Comparison of ENCODE assay signal across 8 cellular contexts in the genomic region with DNA sequence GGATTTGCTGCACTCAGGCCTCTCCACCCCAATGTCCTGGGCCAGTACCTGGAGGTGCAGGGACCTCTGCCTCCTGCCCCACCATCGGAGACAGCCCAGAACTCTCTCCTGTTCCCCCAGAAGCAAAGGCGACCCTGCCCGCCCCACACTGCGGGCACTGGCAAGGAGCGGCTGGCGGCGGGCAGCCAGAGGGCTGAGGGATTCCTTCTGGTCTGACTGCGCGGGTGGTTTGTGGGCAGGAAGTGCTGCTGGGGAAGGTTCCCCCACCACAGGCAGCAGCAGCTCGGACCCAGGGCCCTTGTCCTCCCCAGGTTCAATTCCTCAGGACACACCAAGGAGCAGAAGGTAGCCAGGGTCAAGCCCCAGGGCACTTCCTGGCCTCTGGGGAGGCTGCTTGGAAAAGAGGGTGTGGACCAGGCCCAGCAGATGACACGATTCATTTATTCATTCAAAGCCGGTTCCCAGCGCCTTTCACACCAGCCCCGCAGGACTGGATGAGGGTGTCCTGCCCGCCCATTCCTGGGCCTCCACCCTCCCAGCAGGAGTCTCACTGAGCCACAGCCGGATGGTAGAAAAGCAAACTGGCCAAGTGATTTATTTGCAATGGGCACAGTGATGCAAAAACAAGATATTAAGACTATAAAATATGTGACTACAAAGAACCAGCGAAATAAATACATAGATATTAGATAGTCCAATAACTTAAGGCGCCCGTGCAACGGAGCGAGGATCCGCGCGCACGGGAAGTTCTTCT. TPM values are rescaled to one million over a fixed set of nuclear protein-coding genes. Genes with fewer than 3 reads are reported as not detected.
DNase-seq lines count a peak whose midpoint lies in the region; ATAC-seq, FAIRE-seq and TF ChIP-seq lines count a peak whose summit lies in the region.

No MANE protein-coding gene starts in this region.

- H2BK12ac ChIP-seq in mesenchymal stem cell (ENCODE audit: low read length in 2 of 2) = no peak overlapping the region

- peaks cover 34% of the 10 kb centered on the region for H3K27me3 Mint-ChIP-seq in dendritic cell treated with granulocyte-macrophage colony-stimulating factor and Interleukin-4, amounts not matched to agents 40 ng/mL and 50 ng/mL, for 4 days

- intact Hi-C loops in dendritic cell treated with granulocyte-macrophage colony-stimulating factor and Interleukin-4, amounts not matched to agents 40 ng/mL and 50 ng/mL, for 4 days (cut with micrococcal nuclease) = loop anchor here (2.0 kb wide), 1 partner anchor 25 kb away; a partner anchor contains a TSS

- H2AFZ ChIP-seq in Loucy (ENCODE audit: low read length) = no peak overlapping the region
- H2AFZ ChIP-seq in mesenchymal stem cell (ENCODE audit: low read depth, low read length) = no peak overlapping the region

- H3K18ac ChIP-seq in mesenchymal stem cell (ENCODE audit: low read depth in 1 of 2, low read length in 2 of 2) = peak overlapping the region in 1 of 2 experiments; percentile 96

- peak overlapping the region; percentile 74 to 99 (median 94) for H3K4me2 ChIP-seq in BLaER1 treated with 17β-estradiol and CSF1 and Interleukin-3, amounts not matched to agents 10 nM and 100 nM
- H3K4me2 ChIP-seq in Loucy (ENCODE audit: low read depth, low read length, poor library complexity, severe bottlenecking) (peak overlapping the region; percentile 47), mesenchymal stem cell (ENCODE audit: low read length, poor library complexity, severe bottlenecking) (peak overlapping the region; percentile 92)

- no peak overlapping the region for H2AK5ac ChIP-seq in mesenchymal stem cell (ENCODE audit: low read length, severe bottlenecking)

- H3K4ac ChIP-seq in mesenchymal stem cell (ENCODE audit: low read depth in 1 of 2, low read length in 2 of 2) = peak overlapping the region in 1 of 2 experiments; percentile 86

- peaks cover 4% of the 10 kb centered on the region for H3K79me1 ChIP-seq in mesenchymal stem cell (replicated peaks; ENCODE audit: low read length, poor library complexity, severe bottlenecking)

- no peaks in the 10 kb centered on the region for H3K9me3 ChIP-seq in BLaER1 treated with 17β-estradiol and CSF1 and Interleukin-3, amounts not matched to agents 10 nM and 100 nM (replicated peaks in 1 of 11)
- H3K9me3 ChIP-seq in Loucy (ENCODE audit: insufficient read depth, low read depth, low read length) = no peaks in the 10 kb centered on the region
- H3K9me3 ChIP-seq in mesenchymal stem cell (ENCODE audit: control insufficient read depth, low read length) = no peaks in the 10 kb centered on the region

- peak overlapping the region; percentile 44 to 71 (median 56); a peak in 18 of 20 replicates for H3K4me3 ChIP-seq in BLaER1 treated with 17β-estradiol and CSF1 and Interleukin-3, amounts not matched to agents 10 nM and 100 nM
- H3K4me3 ChIP-seq in Loucy (ENCODE audit: low read length, poor library complexity, severe bottlenecking) (peak overlapping the region; percentile 4), mesenchymal stem cell (ENCODE audit: insufficient read depth in 1 of 2, low read depth in 1 of 2, low read length in 2 of 2) (peak overlapping the region; percentile 84 to 91)

- ATAC-seq in GM19397 (IDR thresholded peaks at IDR 0.05; ENCODE audit: unreplicated experiment) (no peak), GM21737 (IDR thresholded peaks at IDR 0.05; ENCODE audit: unreplicated experiment) (no peak)

- H3K14ac ChIP-seq in mesenchymal stem cell (ENCODE audit: low read length in 2 of 2) = peak overlapping the region in 1 of 2 experiments; percentile 99

- H3K9me3 Mint-ChIP-seq in dendritic cell treated with granulocyte-macrophage colony-stimulating factor and Interleukin-4, amounts not matched to agents 40 ng/mL and 50 ng/mL, for 4 days = no peaks in the 10 kb centered on the region

- TF ChIP-seq POLR2A in GM12892 (IDR thresholded peaks at IDR 0.05; ENCODE audit: low read depth, low read length) = no peak

- H2BK15ac ChIP-seq in mesenchymal stem cell (ENCODE audit: low read depth, poor library complexity, severe bottlenecking) = peak overlapping the region; percentile 6

- H4K91ac ChIP-seq in mesenchymal stem cell (ENCODE audit: low read length) = no peak overlapping the region

- peaks cover 56% of the 10 kb centered on the region for H3K4me1 Mint-ChIP-seq in dendritic cell treated with granulocyte-macrophage colony-stimulating factor and Interleukin-4, amounts not matched to agents 40 ng/mL and 50 ng/mL, for 4 days (ENCODE audit: low read depth)

- H3K4me1 ChIP-seq in BLaER1 treated with 17β-estradiol and CSF1 and Interleukin-3, amounts not matched to agents 10 nM and 100 nM = peaks cover 44 to 62% (median 51%) of the 10 kb centered on the region in 10 experiments
- peaks cover 17% of the 10 kb centered on the region for H3K4me1 ChIP-seq in Loucy (ENCODE audit: insufficient read depth, low read length, poor library complexity, severe bottlenecking)
- peaks cover 50% of the 10 kb centered on the region for H3K4me1 ChIP-seq in mesenchymal stem cell (ENCODE audit: control insufficient read depth, insufficient read depth, low read depth, low read length)

- H3K27me3 ChIP-seq in BLaER1 treated with 17β-estradiol and CSF1 and Interleukin-3, amounts not matched to agents 10 nM and 100 nM = peaks cover 34 to 69% (median 63%) of the 10 kb centered on the region in 11 experiments
- no peaks in the 10 kb centered on the region for H3K27me3 ChIP-seq in Loucy (ENCODE audit: insufficient read depth, low read length, poor library complexity, severe bottlenecking)
- H3K27me3 ChIP-seq in mesenchymal stem cell (ENCODE audit: control insufficient read depth in 1 of 2, insufficient read depth in 1 of 2, low read length in 2 of 2) = no peaks in the 10 kb centered on the region

- H3K79me2 ChIP-seq in Loucy (ENCODE audit: insufficient read depth, low read length) = no peaks in the 10 kb centered on the region

- peak overlapping the region; percentile 84 for H3K4me3 Mint-ChIP-seq in dendritic cell treated with granulocyte-macrophage colony-stimulating factor and Interleukin-4, amounts not matched to agents 40 ng/mL and 50 ng/mL, for 4 days

- no peak for TF ChIP-seq CTCF in Loucy (conservative IDR thresholded peaks at IDR 0.05; ENCODE audit: low read length)

- no peaks in the 10 kb centered on the region for H3K36me3 ChIP-seq in BLaER1 treated with 17β-estradiol and CSF1 and Interleukin-3, amounts not matched to agents 10 nM and 100 nM
- H3K36me3 ChIP-seq in Loucy (ENCODE audit: insufficient read depth, low read length) (no peaks in the 10 kb centered on the region), mesenchymal stem cell (ENCODE audit: control insufficient read depth in 1 of 2, insufficient read depth in 2 of 2, low read depth in 1 of 2, low read length in 2 of 2) (peaks cover 0 to 17% of the 10 kb centered on the region in 2 experiments)

- H3K9ac ChIP-seq in BLaER1 treated with 17β-estradiol and CSF1 and Interleukin-3, amounts not matched to agents 10 nM and 100 nM = peak overlapping the region in 5 of 11 experiments; percentile 17 to 61 (median 27); a peak in 5 of 22 replicates
- H3K9ac ChIP-seq in Loucy (ENCODE audit: low read depth, low read length, poor library complexity, severe bottlenecking) = peak overlapping the region; percentile 33
- peak overlapping the region; percentile 88 for H3K9ac ChIP-seq in mesenchymal stem cell (ENCODE audit: low read length)

- 10% methylated on average over 18 of the region's 25 CpGs for WGBS in mesenchymal stem cell

- peaks cover 0 to 53% (median 27%) of the 10 kb centered on the region in 11 experiments; a peak in 18 of 22 replicates for H4K20me1 ChIP-seq in BLaER1 treated with 17β-estradiol and CSF1 and Interleukin-3, amounts not matched to agents 10 nM and 100 nM
- no peaks in the 10 kb centered on the region for H4K20me1 ChIP-seq in Loucy (ENCODE audit: insufficient read depth, low read length, poor library complexity, severe bottlenecking)

- no peak for FAIRE-seq in GM12892 (lab: Jason Lieb, UNC)

- peak overlapping the region in 1 of 2 experiments; percentile 94 for H3K23ac ChIP-seq in mesenchymal stem cell (ENCODE audit: low read length in 2 of 2)

- peak overlapping the region; percentile 96 for H3K27ac Mint-ChIP-seq in dendritic cell treated with granulocyte-macrophage colony-stimulating factor and Interleukin-4, amounts not matched to agents 40 ng/mL and 50 ng/mL, for 4 days

- no peaks in the 10 kb centered on the region for H3K9me2 ChIP-seq in Loucy (replicated peaks; ENCODE audit: low read depth, low read length)

- H3K27ac ChIP-seq in BLaER1 treated with 17β-estradiol and CSF1 and Interleukin-3, amounts not matched to agents 10 nM and 100 nM = no peak overlapping the region
- H3K27ac ChIP-seq in mesenchymal stem cell (ENCODE audit: low read length, poor library complexity, severe bottlenecking) = no peak overlapping the region

- no peaks in the 10 kb centered on the region for H3F3A ChIP-seq in Loucy (ENCODE audit: low read depth)

- H4K8ac ChIP-seq in mesenchymal stem cell (ENCODE audit: low read length) = no peak overlapping the region

- no peak overlapping the region for H2BK5ac ChIP-seq in mesenchymal stem cell (ENCODE audit: low read depth, low read length, poor library complexity, severe bottlenecking)

- DNase-seq in mesenchymal stem cell = peak; percentile 58
- no peak for DNase-seq in GM12892 (ENCODE audit: insufficient read length)
- DNase-seq in cerebellum (ENCODE audit: low spot score) = no peak

- H3K36me3 Mint-ChIP-seq in dendritic cell treated with granulocyte-macrophage colony-stimulating factor and Interleukin-4, amounts not matched to agents 40 ng/mL and 50 ng/mL, for 4 days (ENCODE audit: low read depth) = peaks cover 7% of the 10 kb centered on the region

- no peak overlapping the region for H2BK120ac ChIP-seq in mesenchymal stem cell (ENCODE audit: low read depth, low read length)

RNA-seq across cellular contexts. Expression of gene PHLDA2, which starts 1.2 kb away (rescaled TPM):
- polyA plus RNA-seq in mesenchymal stem cell (2013, experiment 1 of 2) = 272 TPM
- polyA plus RNA-seq in mesenchymal stem cell (2013, experiment 2 of 2) = 276 TPM
- polyA plus RNA-seq in GM12892 (2012; ENCODE audit: missing spikeins) = not detected
- total RNA-seq in cerebellum = not detected

RNA-seq across cellular contexts. Expression of gene CDKN1C, which starts 42.5 kb away (rescaled TPM):
- 29.4 TPM for polyA plus RNA-seq in mesenchymal stem cell (2013, experiment 1 of 2)
- polyA plus RNA-seq in mesenchymal stem cell (2013, experiment 2 of 2) = 31.0 TPM
- polyA plus RNA-seq in GM12892 (2012; ENCODE audit: missing spikeins) = not detected
- total RNA-seq in cerebellum = 21.8 TPM

Comparison
In these comparisons a context has a peak if more than half of its experiments do, and no peak if none do; other contexts are left out.
1. H3K4me3 ChIP-seq: peak in every context shown above with its lines; median percentile 88 in mesenchymal stem cell; 56 in BLaER1 treated with 17β-estradiol and CSF1 and Interleukin-3, amounts not matched to agents 10 nM and 100 nM; 4 in Loucy.